Comparison of ENCODE assay signal across 8 cellular contexts in genomic region chr20:58109126-58109880, GRCh38.
DNase-seq lines count a peak whose midpoint lies in the region; ATAC-seq and TF ChIP-seq lines count a peak whose summit lies in the region.
"Had no signal": no experiment of that assay in that cellular context is flagged by ENCODE, and none has a peak within 500 bp of the region (broad histone marks: within the 10 kb centered on the region; RNA-seq: fewer than 3 reads in every experiment).

No MANE protein-coding gene starts in this region.

- intact Hi-C loops in heart right ventricle (cut with DNase I): no loop called here

- H3K36me3 ChIP-seq in thoracic aorta (no peaks in the 10 kb centered on the region), heart right ventricle (no peaks in the 10 kb centered on the region)

- H3K4me1 ChIP-seq in thoracic aorta (ENCODE audit: control insufficient read depth in 1 of 2, low read depth in 2 of 2): peaks cover 6 to 31% of the 10 kb centered on the region in 2 donors
- H3K4me1 ChIP-seq in heart right ventricle: peaks cover 0 to 10% (median 0%) of the 10 kb centered on the region in 9 donors

- no peaks in the 10 kb centered on the region for H3K27me3 ChIP-seq in thoracic aorta (replicated peaks; ENCODE audit: insufficient read depth)
- peaks cover 0 to 5% (median 0%) of the 10 kb centered on the region in 7 donors for H3K27me3 ChIP-seq in heart right ventricle

- H3K9me3 ChIP-seq in thoracic aorta: no peaks in the 10 kb centered on the region
- peaks cover 0 to 13% (median 0%) of the 10 kb centered on the region in 11 donors for H3K9me3 ChIP-seq in heart right ventricle

- peak; percentile 86 for ATAC-seq in thoracic aorta (ENCODE audit: insufficient number of reproducible peaks, low FRiP score, low read depth)
- no peak for ATAC-seq in heart right ventricle
- ATAC-seq in omental fat pad (ENCODE audit: low FRiP score): no peak

- TF ChIP-seq CTCF in fibroblast of the aortic adventitia (IDR thresholded peaks at IDR 0.05; ENCODE audit: insufficient read depth, low read length) (no peak), thoracic aorta (IDR thresholded peaks at IDR 0.05) (no peak), heart right ventricle (IDR thresholded peaks at IDR 0.05) (no peak), omental fat pad (IDR thresholded peaks at IDR 0.05) (no peak)

- WGBS in heart right ventricle, 2 donors: 79 to 83% methylated on average over 4 of the region's 4 CpGs

- H3K27ac ChIP-seq in thoracic aorta: peak overlapping the region; percentile 27 to 64
- H3K27ac ChIP-seq in heart right ventricle: no peak overlapping the region

- H3K4me3 ChIP-seq in fibroblast of the aortic adventitia (ENCODE audit: low read depth, low read length) (no peak overlapping the region), thoracic aorta (no peak overlapping the region), heart right ventricle (no peak overlapping the region)

- peak; percentile 2 for DNase-seq in HCEC 1CT
- peak; percentile 70 for DNase-seq in SW480 (ENCODE audit: low spot score)
- peak; percentile 51 for DNase-seq in fibroblast of the aortic adventitia (ENCODE audit: low read depth)
- DNase-seq in thoracic aorta (ENCODE audit: low spot score): no peak
- DNase-seq in UCSD-AML1 (lab: John Stamatoyannopoulos, UW; ENCODE audit: unreplicated experiment): no peak
- no peak for DNase-seq in heart right ventricle
- no peak for DNase-seq in omental fat pad (ENCODE audit: low spot score)
- DNase-seq: activated CD4-positive, alpha-beta T cell treated with anti-CD3 and anti-CD28 coated beads for 48 hours had no signal

Comparison
In these comparisons a context has a peak if more than half of its experiments do, and no peak if none do; other contexts are left out.
1. DNase-seq: peak in HCEC 1CT (single experiment), SW480 (single experiment) and fibroblast of the aortic adventitia (single experiment); none in thoracic aorta (single experiment), UCSD-AML1 (single experiment), heart right ventricle (0 of 2) and omental fat pad (single experiment).
2. H3K27ac ChIP-seq: peak in thoracic aorta (2 of 2); none in heart right ventricle (0 of 10).